In the genomic region with DNA sequence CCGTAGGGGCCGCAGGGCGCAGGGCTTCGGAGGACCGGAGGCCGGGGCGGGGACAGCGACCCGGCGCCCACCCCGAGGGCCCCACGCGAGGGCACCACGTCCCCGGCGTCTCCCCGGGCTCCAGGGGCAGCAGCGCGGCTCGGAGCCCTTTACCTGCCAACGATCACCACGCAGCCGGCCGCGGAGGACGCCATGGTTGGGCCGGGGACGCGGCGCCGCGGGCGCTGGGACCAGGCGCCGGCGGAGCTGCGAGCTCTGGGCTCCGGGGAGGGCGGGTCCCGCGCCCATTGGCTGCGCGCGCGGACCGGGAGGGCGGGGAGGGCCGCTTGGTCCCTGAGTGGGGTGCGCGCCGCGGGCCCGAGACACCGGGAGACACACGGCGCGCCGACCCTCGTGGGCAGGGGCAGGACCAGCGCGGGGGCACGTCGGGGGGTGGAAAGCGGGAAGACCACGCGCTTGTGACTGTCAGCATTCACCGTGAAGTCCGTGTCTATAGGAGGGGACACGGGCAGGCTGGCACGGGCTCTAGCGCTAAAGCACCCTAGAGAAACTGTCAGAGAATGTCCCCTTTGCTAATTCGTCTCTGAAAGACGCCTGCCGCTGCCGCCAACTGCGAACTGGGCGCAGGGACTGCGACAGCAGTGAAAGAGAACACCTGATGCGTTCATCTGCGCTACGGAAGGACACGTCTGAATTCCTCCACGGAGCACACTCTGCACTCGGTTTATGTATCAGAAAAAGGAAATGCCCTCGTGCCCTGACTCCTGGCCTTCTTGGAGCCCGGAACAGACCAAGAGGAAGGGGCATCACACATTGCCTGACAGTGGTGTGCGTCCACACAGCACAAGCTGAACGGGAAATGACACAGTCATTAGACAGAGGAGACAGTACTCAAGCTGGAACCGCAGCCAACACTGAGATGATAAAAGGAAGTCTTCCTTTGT, we compare ENCODE assay signal across 8 cellular contexts. TPM values are rescaled to one million over a fixed set of nuclear protein-coding genes. Genes with fewer than 3 reads are reported as not detected.
DNase-seq lines count a peak whose midpoint lies in the region; ATAC-seq and TF ChIP-seq lines count a peak whose summit lies in the region.

CRYL1 (minus strand) TSS at position 257 of the 944 bp plus-strand sequence; CDS start at position 194, 63 bp downstream.

- no peaks in the 10 kb centered on the region for H3K9me3 Mint-ChIP-seq in activated CD8-positive, alpha-beta T cell treated with anti-CD3 and anti-CD28 coated beads, Interleukin-2, amount 10 ng/mL, durations not matched to agents 7 days and 5 days (ENCODE audit: insufficient read depth)

- DNase-seq in AG10803 (ENCODE audit: low read depth) (peak; percentile 48), NCI-H82 treated with DMSO at 0.1 percent for 48 hours (lab: John Stamatoyannopoulos, UW; ENCODE audit: unreplicated experiment) (peak; percentile 35), lung microvascular endothelial cell (ENCODE audit: low read depth in 2 of 2) (peak; percentile 83 to 93)
- DNase-seq in activated CD8-positive, alpha-beta T cell treated with anti-CD3 and anti-CD28 coated beads, Interleukin-2, amount 10 ng/mL, durations not matched to agents 7 days and 5 days: peak; percentile 74
- DNase-seq in effector CD4-positive, alpha-beta T cell: peak; percentile 56
- peak; percentile 52 to 63 (median 55) for DNase-seq in stimulated activated CD4-positive, alpha-beta T cell treated with anti-CD3 and anti-CD28 coated beads, TNF-alpha, amount 100 ng/mL, for 4 hours (ENCODE audit: low read depth in 3 of 3)

- TF ChIP-seq CTCF in AG10803 (conservative IDR thresholded peaks at IDR 0.05; ENCODE audit: low read length): no peak

- H3K27me3 Mint-ChIP-seq in activated CD8-positive, alpha-beta T cell treated with anti-CD3 and anti-CD28 coated beads, Interleukin-2, amount 10 ng/mL, durations not matched to agents 7 days and 5 days (ENCODE audit: low read depth): peaks cover 3% of the 10 kb centered on the region

- CTCF ChIA-PET in activated CD8-positive, alpha-beta T cell treated with anti-CD3 and anti-CD28 coated beads, Interleukin-2, amount 10 ng/mL, durations not matched to agents 7 days and 5 days (lab: Charles Lee): interaction anchor here (0.8 to 1.2 kb wide), 3 partner anchors 16 to 303 kb away, joined by 3 read pairs; no protein-coding TSS in a partner anchor

- POLR2A ChIA-PET in activated CD8-positive, alpha-beta T cell treated with anti-CD3 and anti-CD28 coated beads, Interleukin-2, amount 10 ng/mL, durations not matched to agents 7 days and 5 days (lab: Charles Lee): interaction anchor here (1.2 kb wide), 1 partner anchor 11 kb away, joined by 3 read pairs; no protein-coding TSS in a partner anchor

- H3K27ac Mint-ChIP-seq in activated CD8-positive, alpha-beta T cell treated with anti-CD3 and anti-CD28 coated beads, Interleukin-2, amount 10 ng/mL, durations not matched to agents 7 days and 5 days: peak within 1 kb of the TSS; percentile 96

- peak; percentile 60 for ATAC-seq in GM19043 (IDR thresholded peaks at IDR 0.05; ENCODE audit: low read depth, unreplicated experiment)
- peak; percentile 41 for ATAC-seq in HG03378 (IDR thresholded peaks at IDR 0.05; ENCODE audit: unreplicated experiment)
- peak; percentile 94 for ATAC-seq in activated CD8-positive, alpha-beta T cell treated with anti-CD3 and anti-CD28 coated beads, Interleukin-2, amount 10 ng/mL, durations not matched to agents 7 days and 5 days

- H3K4me1 Mint-ChIP-seq in activated CD8-positive, alpha-beta T cell treated with anti-CD3 and anti-CD28 coated beads, Interleukin-2, amount 10 ng/mL, durations not matched to agents 7 days and 5 days (ENCODE audit: low read depth): peaks cover 24% of the 10 kb centered on the region

- peak within 1 kb of the TSS; percentile 82 for H3K4me3 ChIP-seq in AG10803 (ENCODE audit: low read length)

- H3K4me3 Mint-ChIP-seq in activated CD8-positive, alpha-beta T cell treated with anti-CD3 and anti-CD28 coated beads, Interleukin-2, amount 10 ng/mL, durations not matched to agents 7 days and 5 days: peak within 1 kb of the TSS; percentile 84

- peaks cover 3% of the 10 kb centered on the region for H3K36me3 Mint-ChIP-seq in activated CD8-positive, alpha-beta T cell treated with anti-CD3 and anti-CD28 coated beads, Interleukin-2, amount 10 ng/mL, durations not matched to agents 7 days and 5 days (ENCODE audit: low read depth)

RNA-seq across cellular contexts. Expression of gene CRYL1, which starts in this region (rescaled TPM):
- 10 to 100 TPM; 11.5 to 13.2 TPM for total RNA-seq in activated CD8-positive, alpha-beta T cell treated with anti-CD3 and anti-CD28 coated beads, Interleukin-2, amount 10 ng/mL, durations not matched to agents 7 days and 5 days
- total RNA-seq in lung microvascular endothelial cell: 18.3 and 38.4 TPM in 2 replicates

Comparison
In these comparisons a context has a peak if more than half of its experiments do, and no peak if none do; other contexts are left out.
1. Peak in every context shown above with its lines: DNase-seq, ATAC-seq and H3K4me3 ChIP-seq.
2. DNase-seq: peak in every context shown above with its lines; median percentile 88 in lung microvascular endothelial cell; 74 in activated CD8-positive, alpha-beta T cell treated with anti-CD3 and anti-CD28 coated beads, Interleukin-2, amount 10 ng/mL, durations not matched to agents 7 days and 5 days; 56 in effector CD4-positive, alpha-beta T cell; 55 in stimulated activated CD4-positive, alpha-beta T cell treated with anti-CD3 and anti-CD28 coated beads, TNF-alpha, amount 100 ng/mL, for 4 hours; 48 in AG10803; 35 in NCI-H82 treated with DMSO at 0.1 percent for 48 hours.
3. ATAC-seq: peak in every context shown above with its lines; median percentile 94 in activated CD8-positive, alpha-beta T cell treated with anti-CD3 and anti-CD28 coated beads, Interleukin-2, amount 10 ng/mL, durations not matched to agents 7 days and 5 days; 60 in GM19043; 41 in HG03378.